In genomic region chr7:46162582-46162981, GRCh38 we compare ENCODE assay signal across 1 cellular context.
TF ChIP-seq lines count a peak whose summit lies in the region.

No MANE protein-coding gene starts in this region.

TF ChIP-seq in WTC11, 78 proteins besides CTCF, POLR2A, EP300 and RAD21 (continued from another document):
- TF ChIP-seq, protein P1, sequence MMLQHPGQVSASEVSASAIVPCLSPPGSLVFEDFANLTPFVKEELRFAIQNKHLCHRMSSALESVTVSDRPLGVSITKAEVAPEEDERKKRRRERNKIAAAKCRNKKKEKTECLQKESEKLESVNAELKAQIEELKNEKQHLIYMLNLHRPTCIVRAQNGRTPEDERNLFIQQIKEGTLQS (CRISPR knock-in tag; conservative IDR thresholded peaks at IDR 0.05), result no peak
- TF ChIP-seq PRRX2 (CRISPR knock-in tag; IDR thresholded peaks at IDR 0.05) (no peak), GABPB1 (CRISPR knock-in tag; IDR thresholded peaks at IDR 0.05) (no peak), CDX4 (CRISPR knock-in tag; IDR thresholded peaks at IDR 0.05; ENCODE audit: borderline replicate concordance) (no peak), AFF4 (CRISPR knock-in tag; IDR thresholded peaks at IDR 0.05; ENCODE audit: borderline replicate concordance) (no peak), CBFB (CRISPR knock-in tag; IDR thresholded peaks at IDR 0.05; ENCODE audit: low read depth) (no peak)
